26 cellular contexts compared by ENCODE assay signal in genomic region chr2:207905546-207905945, GRCh38.
DNase-seq lines count a peak whose midpoint lies in the region; ATAC-seq, FAIRE-seq and TF ChIP-seq lines count a peak whose summit lies in the region.
"Had no signal": no experiment of that assay in that cellular context is flagged by ENCODE, and none has a peak within 500 bp of the region (broad histone marks: within the 10 kb centered on the region; RNA-seq: fewer than 3 reads in every experiment).

No MANE protein-coding gene starts in this region.

- H3K9me3 Mint-ChIP-seq in Caco-2 (ENCODE audit: unreplicated experiment) (peaks cover 4% of the 10 kb centered on the region), nephron progenitor cell (no peaks in the 10 kb centered on the region)

- H3K4me3 ChIP-seq in Caco-2 (ENCODE audit: low read depth, low read length) (no peak overlapping the region), GM12878 (no peak overlapping the region), neural cell (ENCODE audit: low read length) (no peak overlapping the region)

- DNase-seq in Caco-2 (no peak), NCI-H69 (lab: John Stamatoyannopoulos, UW) (peak; percentile 20), GM12878 (ENCODE audit: low read depth, low spot score) (no peak), nephron progenitor cell (no peak), medulla oblongata (ENCODE audit: extremely low spot score) (no peak), cerebellar cortex (ENCODE audit: low spot score) (no peak)
- DNase-seq: 8988T, ACHN, BE2C, DMS79, EL, GDM1, H7, Karpas-422, NCI-H1092 treated with DMSO at 0.1 percent for 48 hours, NCI-H1436, NCI-H187, NCI-H2081 treated with DMSO at 0.1 percent for 48 hours, NCI-H2171, NCI-H226, NCI-H510A, PC-3 had no signal

- intact Hi-C loops in Caco-2 (cut with micrococcal nuclease; ENCODE audit: unreplicated experiment) (no loop called here), GM12878 (cut with micrococcal nuclease; ENCODE audit: unreplicated experiment) (no loop called here)

- no peak for TF ChIP-seq CTCF in Caco-2 (IDR thresholded peaks at IDR 0.05; ENCODE audit: insufficient read depth in 1 of 2, low read depth in 1 of 2, low read length in 1 of 2, severe bottlenecking in 1 of 2, unreplicated experiment in 1 of 2)
- no peak for TF ChIP-seq CTCF in GM12878 (IDR thresholded peaks at IDR 0.05 in 2 of 3, conservative IDR thresholded peaks at IDR 0.05 in 1 of 3; ENCODE audit: control insufficient read depth in 2 of 3, extremely low read depth in 1 of 3, insufficient read depth in 1 of 3, low read depth in 3 of 3, low read length in 3 of 3)
- no peak for TF ChIP-seq CTCF in neural cell (IDR thresholded peaks at IDR 0.05; ENCODE audit: poor library complexity, severe bottlenecking)
- no peak for TF ChIP-seq CTCF in nephron progenitor cell (IDR thresholded peaks at IDR 0.05)

- POLR2A ChIA-PET in Caco-2 (lab: Charles Lee) (no interaction called here), GM12878 (lab: Charles Lee) (interaction anchor here (1.0 to 2.0 kb wide), 2 partner anchors 34 to 36 kb away, joined by 4 to 5 read pairs; no protein-coding TSS in a partner anchor)

- H3F3A ChIP-seq in neural cell (ENCODE audit: insufficient read depth, low read length, poor library complexity, severe bottlenecking) = no peaks in the 10 kb centered on the region

- H3K27ac Mint-ChIP-seq in Caco-2 (ENCODE audit: unreplicated experiment) (peak overlapping the region; percentile 41), nephron progenitor cell (no peak overlapping the region)

- RAD21 ChIA-PET in GM12878 (lab: Charles Lee; ENCODE audit: unreplicated experiment) = interaction anchor here (0.6 to 2.3 kb wide), 3 partner anchors 10 to 294 kb away, joined by 3 to 20 read pairs (median 4); no protein-coding TSS in a partner anchor

- FAIRE-seq in GM12878 (lab: Jason Lieb, UNC) = no peak
- FAIRE-seq: GM12891, HepG2 had no signal

- SMC1A ChIA-PET in GM12878 (lab: Charles Lee; ENCODE audit: uncharacterized antibody, unreplicated experiment) = interaction anchor here (0.7 to 2.2 kb wide), 9 partner anchors 11 to 114 kb away, joined by 3 to 7 read pairs (median 3); no protein-coding TSS in a partner anchor

- H4K20me1 ChIP-seq in GM12878 (ENCODE audit: control insufficient read depth, insufficient read depth) (no peaks in the 10 kb centered on the region), neural cell (ENCODE audit: insufficient read depth) (no peaks in the 10 kb centered on the region)

- H3K9me2 ChIP-seq in neural cell (ENCODE audit: insufficient read depth, low read length) = no peaks in the 10 kb centered on the region

- in situ Hi-C loops in GM12878 (cut with MboI) = no loop called here

- H3K4me3 Mint-ChIP-seq in Caco-2 (ENCODE audit: unreplicated experiment) (no peak overlapping the region), nephron progenitor cell (no peak overlapping the region)

- no peak for TF ChIP-seq RAD21 in GM12878 (IDR thresholded peaks at IDR 0.05; ENCODE audit: insufficient read depth, low read depth, low read length)
- TF ChIP-seq RAD21 in neural cell (conservative IDR thresholded peaks at IDR 0.05) = no peak

- no peak overlapping the region for H3K9ac ChIP-seq in GM12878 (ENCODE audit: control insufficient read depth, insufficient read depth, low read length)
- H3K9ac ChIP-seq in neural cell (ENCODE audit: low read length) = no peak overlapping the region

- H3K4me1 ChIP-seq in Caco-2 (peaks cover 26% of the 10 kb centered on the region), GM12878 (ENCODE audit: control insufficient read depth, insufficient read depth, low read length) (no peaks in the 10 kb centered on the region)

- WGBS in GM12878 (ENCODE audit: insufficient coverage, insufficient replicate concordance, low lambda C conversion rate, missing lambda C conversion rate) = 41% methylated on average over 1 of the region's 1 CpG

- H3K27me3 ChIP-seq in Caco-2 (replicated peaks; ENCODE audit: control insufficient read depth, insufficient read depth, low read length) (no peaks in the 10 kb centered on the region), GM12878 (replicated peaks in 1 of 2; ENCODE audit: control insufficient read depth in 2 of 2, insufficient read depth in 2 of 2, low read length in 1 of 2) (no peaks in the 10 kb centered on the region), neural cell (ENCODE audit: insufficient read depth, low read depth, low read length) (no peaks in the 10 kb centered on the region)
- H3K27me3 ChIP-seq: BE2C had no signal

- H3K27me3 Mint-ChIP-seq in Caco-2 (ENCODE audit: insufficient read depth, unreplicated experiment) = no peaks in the 10 kb centered on the region
- peaks cover 5% of the 10 kb centered on the region for H3K27me3 Mint-ChIP-seq in nephron progenitor cell (ENCODE audit: low read depth, poor library complexity)

- no peaks in the 10 kb centered on the region for H3K36me3 ChIP-seq in Caco-2 (ENCODE audit: control insufficient read depth, insufficient read depth, low read length)
- no peaks in the 10 kb centered on the region for H3K36me3 ChIP-seq in GM12878 (ENCODE audit: control insufficient read depth in 2 of 2, insufficient read depth in 2 of 2, low read length in 1 of 2)
- no peaks in the 10 kb centered on the region for H3K36me3 ChIP-seq in neural cell (ENCODE audit: insufficient read depth, low read length)
- H3K36me3 ChIP-seq: BE2C had no signal

- H3K27ac ChIP-seq in GM12878 (ENCODE audit: control insufficient read depth, insufficient read depth) = no peak overlapping the region
- H3K27ac ChIP-seq in neural cell (ENCODE audit: low read length) = peak overlapping the region; percentile 6

- ATAC-seq in GM12878 (peak; percentile 20; the same call in 1 of the 3 replicates), HG03196 (IDR thresholded peaks at IDR 0.05; ENCODE audit: unreplicated experiment) (no peak)
- ATAC-seq: HepG2, PC-3 had no signal

- H3K4me1 Mint-ChIP-seq in Caco-2 (ENCODE audit: low read depth, unreplicated experiment) = peaks cover 22% of the 10 kb centered on the region
- H3K4me1 Mint-ChIP-seq in nephron progenitor cell = peaks cover 9% of the 10 kb centered on the region

- TF ChIP-seq EP300 in GM12878 (IDR thresholded peaks at IDR 0.05; ENCODE audit: borderline replicate concordance in 1 of 2, control insufficient read depth in 1 of 2, low read depth in 2 of 2, low read length in 2 of 2) = no peak
- TF ChIP-seq EP300 in neural cell (conservative IDR thresholded peaks at IDR 0.05; ENCODE audit: poor library complexity, severe bottlenecking) = no peak

- no peak overlapping the region for H3K4me2 ChIP-seq in GM12878 (ENCODE audit: control insufficient read depth, insufficient read depth)
- no peak overlapping the region for H3K4me2 ChIP-seq in neural cell (ENCODE audit: low read length)

- H3K9me3 ChIP-seq in Caco-2 = no peaks in the 10 kb centered on the region; the same call in 1 of the 2 replicates
- no peaks in the 10 kb centered on the region for H3K9me3 ChIP-seq in GM12878 (replicated peaks; ENCODE audit: control insufficient read depth, insufficient read depth, low read length)
- no peaks in the 10 kb centered on the region for H3K9me3 ChIP-seq in neural cell (ENCODE audit: low read length)
- H3K9me3 ChIP-seq: BE2C had no signal

- TF ChIP-seq POLR2A in GM12878 (IDR thresholded peaks at IDR 0.05; ENCODE audit: low read depth, low read length) = no peak

- no peak overlapping the region for H2AFZ ChIP-seq in GM12878 (ENCODE audit: control insufficient read depth, low read depth, low read length)
- no peak overlapping the region for H2AFZ ChIP-seq in neural cell (ENCODE audit: low read depth, low read length)

- no peaks in the 10 kb centered on the region for H3K79me2 ChIP-seq in GM12878 (ENCODE audit: control insufficient read depth, insufficient read depth, low read length)
- H3K79me2 ChIP-seq in neural cell (replicated peaks; ENCODE audit: insufficient read depth, low read length) = no peaks in the 10 kb centered on the region

- H3K36me3 Mint-ChIP-seq in Caco-2 (ENCODE audit: insufficient read depth, unreplicated experiment) (peaks cover 6% of the 10 kb centered on the region), nephron progenitor cell (ENCODE audit: low read depth) (peaks cover 2% of the 10 kb centered on the region)

- BruUV-seq in Caco-2 (replicated peaks; lab: Mats Ljungman, UMichigan) (no TSS peak), GM12878 (replicated peaks; lab: Mats Ljungman, UMichigan) (no TSS peak)

- CTCF ChIA-PET in Caco-2 (lab: Charles Lee) (no interaction called here), GM12878 (lab: Yijun Ruan, JAX) (interaction anchor here (0.7 to 1.4 kb wide), 2 partner anchors 9 to 214 kb away, joined by 3 to 5 read pairs; no protein-coding TSS in a partner anchor)

TF ChIP-seq in GM12878, 131 proteins besides CTCF, POLR2A, EP300 and RAD21 (continues in another document):
- no peak for TF ChIP-seq ZSCAN29 (IDR thresholded peaks at IDR 0.05)

TF ChIP-seq in neural cell, 6 proteins besides CTCF, POLR2A, EP300 and RAD21:
- TF ChIP-seq TAF1 (IDR thresholded peaks at IDR 0.05; ENCODE audit: low read depth) = no peak
- TF ChIP-seq MXI1 (conservative IDR thresholded peaks at IDR 0.05; ENCODE audit: poor library complexity, severe bottlenecking) = no peak
- no peak for TF ChIP-seq POLR2AphosphoS5 (IDR thresholded peaks at IDR 0.05)
- TF ChIP-seq REST (IDR thresholded peaks at IDR 0.05; ENCODE audit: borderline replicate concordance) = no peak
- no peak for TF ChIP-seq EZH2 (IDR thresholded peaks at IDR 0.05; ENCODE audit: borderline replicate concordance, insufficient read depth, low read length, poor library complexity, severe bottlenecking)
TF ChIP-seq in neural cell: peak in this region for 0.
